Comparison of ENCODE assay signal across 9 cellular contexts in the genomic region with DNA sequence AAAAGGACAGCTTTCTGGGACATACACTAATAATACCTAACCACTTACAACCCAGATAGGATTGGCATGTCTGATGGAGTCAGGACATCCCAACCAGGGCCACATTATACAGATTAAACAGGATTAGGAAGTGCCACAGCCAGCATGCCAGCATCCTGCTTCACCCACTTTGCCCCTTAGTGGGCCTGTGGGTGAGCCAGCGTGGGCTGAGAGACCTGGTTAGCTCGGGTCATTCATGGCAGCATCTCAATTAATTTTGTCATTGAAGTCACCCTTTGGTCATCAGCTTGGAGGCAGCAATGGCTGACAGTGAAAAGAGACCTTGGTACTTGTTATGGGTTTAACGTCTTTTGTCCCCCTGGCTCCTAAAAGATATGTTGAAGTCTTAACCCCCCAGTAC. TPM values are rescaled to one million over a fixed set of nuclear protein-coding genes. Genes with fewer than 3 reads are reported as not detected.
"Had no signal": no experiment of that assay in that cellular context is flagged by ENCODE, and none has a peak within 500 bp of the region (broad histone marks: within the 10 kb centered on the region; RNA-seq: fewer than 3 reads in every experiment).

No MANE protein-coding gene starts in this region.

- DNase-seq: IMR-90, KBM-7, KG1 had no signal

- ATAC-seq: HepG2, K562 had no signal

- H3K27ac ChIP-seq: HL-60 had no signal

- H3K4me3 ChIP-seq: K562 had no signal

RNA-seq across cellular contexts. Expression of gene SLC6A2, which starts 29.9 kb away (rescaled TPM):
- total RNA-seq: HT-29, HT1080, IMR-90, K562 had no signal
- polyA plus RNA-seq: IgD-negative memory B cell, IMR-90, K562 had no signal

RNA-seq across cellular contexts. Expression of gene CAPNS2, which starts 59.4 kb away (rescaled TPM):
- polyA plus RNA-seq: HepG2, IgD-negative memory B cell had no signal
